ENCODE assay signal across 8 cellular contexts in the genomic region with DNA sequence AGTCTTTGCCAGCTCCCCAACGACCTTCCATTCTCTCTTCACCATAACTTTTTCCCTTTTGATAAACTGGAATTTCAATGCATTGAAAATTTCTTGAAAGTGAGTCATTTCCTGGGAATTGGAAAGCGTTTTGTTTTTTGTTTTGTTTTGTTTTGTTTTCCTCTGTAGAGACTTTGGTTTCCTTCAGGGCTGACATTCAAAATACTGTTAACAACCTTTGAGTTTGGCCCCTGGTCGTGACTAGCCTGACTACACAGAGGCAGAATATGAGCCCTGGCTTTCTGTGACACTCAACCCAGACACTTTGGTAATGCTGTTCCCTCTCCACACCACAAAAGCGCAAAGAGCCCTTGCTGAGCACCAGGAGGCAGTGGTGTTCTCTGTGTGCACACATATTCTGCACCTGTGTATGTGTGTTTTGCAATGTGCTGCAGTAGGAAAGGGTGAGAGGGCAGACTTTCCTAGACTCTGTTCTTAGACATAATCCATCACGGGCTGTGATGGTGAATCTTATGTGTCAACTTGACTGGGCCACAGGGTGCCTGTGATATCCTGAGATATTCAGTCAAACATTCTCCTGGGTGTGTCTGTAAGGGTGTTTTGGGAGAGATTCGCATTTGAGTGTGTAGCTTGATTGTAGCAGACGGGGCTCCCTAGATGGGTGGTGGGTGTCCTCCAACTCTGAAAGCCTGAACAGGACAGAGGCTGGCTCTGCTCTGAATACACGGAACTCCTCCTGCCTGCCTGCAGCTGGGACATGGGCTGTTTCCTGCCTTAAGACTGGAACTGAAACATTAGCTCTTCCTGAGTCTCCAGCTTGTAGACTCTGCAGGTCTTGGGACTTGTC. TPM values are rescaled to one million over a fixed set of nuclear protein-coding genes. Genes with fewer than 3 reads are reported as not detected.
DNase-seq lines count a peak whose midpoint lies in the region; ATAC-seq and TF ChIP-seq lines count a peak whose summit lies in the region.

No MANE protein-coding gene starts in this region.

- H3K27ac Mint-ChIP-seq in osteocyte (ENCODE audit: unreplicated experiment), result peak overlapping the region; percentile 66

- intact Hi-C loops in posterior vena cava (cut with DNase I), result loop anchor here in 1 of 2 donors (10.0 kb wide), 1 partner anchor 100 kb away; no protein-coding TSS in a partner anchor

- TF ChIP-seq CTCF in osteocyte (IDR thresholded peaks at IDR 0.05), result peak; percentile 73

- no peaks in the 10 kb centered on the region for H3K36me3 Mint-ChIP-seq in osteocyte (ENCODE audit: unreplicated experiment)

- peaks cover 34% of the 10 kb centered on the region for H3K4me1 Mint-ChIP-seq in osteocyte (ENCODE audit: unreplicated experiment)

- no peaks in the 10 kb centered on the region for H3K9me3 Mint-ChIP-seq in osteocyte (ENCODE audit: unreplicated experiment)

- ATAC-seq in GM19023 (IDR thresholded peaks at IDR 0.05; ENCODE audit: unreplicated experiment), result peak; percentile 52
- peak; percentile 96 for ATAC-seq in SK-N-SH treated with all-trans-retinoic acid at 6 μM for 48 hours

- peak; percentile 64 for DNase-seq in COR-L47 (lab: John Stamatoyannopoulos, UW)
- peak; percentile 88 for DNase-seq in HT-29 (ENCODE audit: low spot score)
- DNase-seq in epithelial cell of prostate (ENCODE audit: low read depth, low spot score), result peak; percentile 31
- DNase-seq in osteocyte (ENCODE audit: extremely low spot score, unreplicated experiment), result no peak
- DNase-seq in posterior vena cava (ENCODE audit: low spot score), result no peak
- DNase-seq in activated CD4-positive, CD25-positive, alpha-beta regulatory T cell (lab: John Stamatoyannopoulos, UW), result no peak

- no peak overlapping the region for H3K4me3 Mint-ChIP-seq in osteocyte (ENCODE audit: unreplicated experiment)

- no peak overlapping the region for H3K27ac ChIP-seq in epithelial cell of prostate

- H3K27me3 Mint-ChIP-seq in osteocyte (ENCODE audit: unreplicated experiment), result no peaks in the 10 kb centered on the region

TF ChIP-seq in SK-N-SH treated with all-trans-retinoic acid at 6 μM for 48 hours, 23 proteins besides CTCF, POLR2A, EP300 and RAD21:
- TF ChIP-seq ESRRG (CRISPR knock-in tag; IDR thresholded peaks at IDR 0.05), result no peak
- no peak for TF ChIP-seq ZFP3 (CRISPR knock-in tag; IDR thresholded peaks at IDR 0.05)
- no peak for TF ChIP-seq PPARA (CRISPR knock-in tag; IDR thresholded peaks at IDR 0.05; ENCODE audit: borderline replicate concordance)
- TF ChIP-seq OSR1 (CRISPR knock-in tag; IDR thresholded peaks at IDR 0.05), result no peak
- TF ChIP-seq, protein P1, sequence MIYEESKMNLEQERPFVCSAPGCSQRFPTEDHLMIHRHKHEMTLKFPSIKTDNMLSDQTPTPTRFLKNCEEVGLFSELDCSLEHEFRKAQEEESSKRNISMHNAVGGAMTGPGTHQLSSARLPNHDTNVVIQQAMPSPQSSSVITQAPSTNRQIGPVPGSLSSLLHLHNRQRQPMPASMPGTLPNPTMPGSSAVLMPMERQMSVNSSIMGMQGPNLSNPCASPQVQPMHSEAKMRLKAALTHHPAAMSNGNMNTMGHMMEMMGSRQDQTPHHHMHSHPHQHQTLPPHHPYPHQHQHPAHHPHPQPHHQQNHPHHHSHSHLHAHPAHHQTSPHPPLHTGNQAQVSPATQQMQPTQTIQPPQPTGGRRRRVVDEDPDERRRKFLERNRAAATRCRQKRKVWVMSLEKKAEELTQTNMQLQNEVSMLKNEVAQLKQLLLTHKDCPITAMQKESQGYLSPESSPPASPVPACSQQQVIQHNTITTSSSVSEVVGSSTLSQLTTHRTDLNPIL (CRISPR knock-in tag; IDR thresholded peaks at IDR 0.05; ENCODE audit: low read depth), result no peak
- no peak for TF ChIP-seq ARNTL (CRISPR knock-in tag; IDR thresholded peaks at IDR 0.05; ENCODE audit: borderline replicate concordance, low read depth)
- no peak for TF ChIP-seq GLIS3 (CRISPR knock-in tag; IDR thresholded peaks at IDR 0.05)
- TF ChIP-seq ZC3H10 (CRISPR knock-in tag; IDR thresholded peaks at IDR 0.05), result no peak
- no peak for TF ChIP-seq CSDC2 (CRISPR knock-in tag; IDR thresholded peaks at IDR 0.05)
- no peak for TF ChIP-seq ZFP30 (CRISPR knock-in tag; IDR thresholded peaks at IDR 0.05)
- TF ChIP-seq, protein P2, sequence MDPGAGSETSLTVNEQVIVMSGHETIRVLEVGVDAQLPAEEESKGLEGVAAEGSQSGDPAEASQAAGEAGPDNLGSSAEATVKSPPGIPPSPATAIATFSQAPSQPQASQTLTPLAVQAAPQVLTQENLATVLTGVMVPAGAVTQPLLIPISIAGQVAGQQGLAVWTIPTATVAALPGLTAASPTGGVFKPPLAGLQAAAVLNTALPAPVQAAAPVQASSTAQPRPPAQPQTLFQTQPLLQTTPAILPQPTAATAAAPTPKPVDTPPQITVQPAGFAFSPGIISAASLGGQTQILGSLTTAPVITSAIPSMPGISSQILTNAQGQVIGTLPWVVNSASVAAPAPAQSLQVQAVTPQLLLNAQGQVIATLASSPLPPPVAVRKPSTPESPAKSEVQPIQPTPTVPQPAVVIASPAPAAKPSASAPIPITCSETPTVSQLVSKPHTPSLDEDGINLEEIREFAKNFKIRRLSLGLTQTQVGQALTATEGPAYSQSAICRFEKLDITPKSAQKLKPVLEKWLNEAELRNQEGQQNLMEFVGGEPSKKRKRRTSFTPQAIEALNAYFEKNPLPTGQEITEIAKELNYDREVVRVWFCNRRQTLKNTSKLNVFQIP (CRISPR knock-in tag; IDR thresholded peaks at IDR 0.05; ENCODE audit: borderline replicate concordance, low read depth), result no peak
- TF ChIP-seq, protein P3, sequence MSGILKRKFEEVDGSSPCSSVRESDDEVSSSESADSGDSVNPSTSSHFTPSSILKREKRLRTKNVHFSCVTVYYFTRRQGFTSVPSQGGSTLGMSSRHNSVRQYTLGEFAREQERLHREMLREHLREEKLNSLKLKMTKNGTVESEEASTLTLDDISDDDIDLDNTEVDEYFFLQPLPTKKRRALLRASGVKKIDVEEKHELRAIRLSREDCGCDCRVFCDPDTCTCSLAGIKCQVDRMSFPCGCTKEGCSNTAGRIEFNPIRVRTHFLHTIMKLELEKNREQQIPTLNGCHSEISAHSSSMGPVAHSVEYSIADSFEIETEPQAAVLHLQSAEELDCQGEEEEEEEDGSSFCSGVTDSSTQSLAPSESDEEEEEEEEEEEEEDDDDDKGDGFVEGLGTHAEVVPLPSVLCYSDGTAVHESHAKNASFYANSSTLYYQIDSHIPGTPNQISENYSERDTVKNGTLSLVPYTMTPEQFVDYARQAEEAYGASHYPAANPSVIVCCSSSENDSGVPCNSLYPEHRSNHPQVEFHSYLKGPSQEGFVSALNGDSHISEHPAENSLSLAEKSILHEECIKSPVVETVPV (CRISPR knock-in tag; IDR thresholded peaks at IDR 0.05), result no peak
- TF ChIP-seq TOX (CRISPR knock-in tag; IDR thresholded peaks at IDR 0.05; ENCODE audit: borderline replicate concordance), result no peak
- TF ChIP-seq, protein P4, sequence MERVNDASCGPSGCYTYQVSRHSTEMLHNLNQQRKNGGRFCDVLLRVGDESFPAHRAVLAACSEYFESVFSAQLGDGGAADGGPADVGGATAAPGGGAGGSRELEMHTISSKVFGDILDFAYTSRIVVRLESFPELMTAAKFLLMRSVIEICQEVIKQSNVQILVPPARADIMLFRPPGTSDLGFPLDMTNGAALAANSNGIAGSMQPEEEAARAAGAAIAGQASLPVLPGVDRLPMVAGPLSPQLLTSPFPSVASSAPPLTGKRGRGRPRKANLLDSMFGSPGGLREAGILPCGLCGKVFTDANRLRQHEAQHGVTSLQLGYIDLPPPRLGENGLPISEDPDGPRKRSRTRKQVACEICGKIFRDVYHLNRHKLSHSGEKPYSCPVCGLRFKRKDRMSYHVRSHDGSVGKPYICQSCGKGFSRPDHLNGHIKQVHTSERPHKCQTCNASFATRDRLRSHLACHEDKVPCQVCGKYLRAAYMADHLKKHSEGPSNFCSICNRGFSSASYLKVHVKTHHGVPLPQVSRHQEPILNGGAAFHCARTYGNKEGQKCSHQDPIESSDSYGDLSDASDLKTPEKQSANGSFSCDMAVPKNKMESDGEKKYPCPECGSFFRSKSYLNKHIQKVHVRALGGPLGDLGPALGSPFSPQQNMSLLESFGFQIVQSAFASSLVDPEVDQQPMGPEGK (CRISPR knock-in tag; IDR thresholded peaks at IDR 0.05; ENCODE audit: borderline replicate concordance), result no peak
- no peak for TF ChIP-seq BACH2 (CRISPR knock-in tag; IDR thresholded peaks at IDR 0.05; ENCODE audit: borderline replicate concordance)
- no peak for TF ChIP-seq RARB (CRISPR knock-in tag; IDR thresholded peaks at IDR 0.05)
- TF ChIP-seq ZNF70 (CRISPR knock-in tag; IDR thresholded peaks at IDR 0.05), result no peak
- TF ChIP-seq ZNF565 (CRISPR knock-in tag; conservative IDR thresholded peaks at IDR 0.05; ENCODE audit: low read depth), result no peak

RNA-seq across cellular contexts. Expression of a gene that starts 29.5 kb away (rescaled TPM):
- 279 and 308 TPM in 2 replicates for total RNA-seq in HT-29 (2014; rRNA removed; shearing (Covaris generic))
- 248 and 257 TPM in 2 replicates for total RNA-seq in osteocyte
- total RNA-seq in posterior vena cava, result 100 to 1,000 TPM; 114 to 138 TPM

Comparison
In these comparisons a context has a peak if more than half of its experiments do, and no peak if none do; other contexts are left out.
1. DNase-seq: peak in COR-L47 (single experiment), HT-29 (single experiment) and epithelial cell of prostate (single experiment); none in osteocyte (single experiment), posterior vena cava (single experiment) and activated CD4-positive, CD25-positive, alpha-beta regulatory T cell (0 of 4).